In the genomic region with DNA sequence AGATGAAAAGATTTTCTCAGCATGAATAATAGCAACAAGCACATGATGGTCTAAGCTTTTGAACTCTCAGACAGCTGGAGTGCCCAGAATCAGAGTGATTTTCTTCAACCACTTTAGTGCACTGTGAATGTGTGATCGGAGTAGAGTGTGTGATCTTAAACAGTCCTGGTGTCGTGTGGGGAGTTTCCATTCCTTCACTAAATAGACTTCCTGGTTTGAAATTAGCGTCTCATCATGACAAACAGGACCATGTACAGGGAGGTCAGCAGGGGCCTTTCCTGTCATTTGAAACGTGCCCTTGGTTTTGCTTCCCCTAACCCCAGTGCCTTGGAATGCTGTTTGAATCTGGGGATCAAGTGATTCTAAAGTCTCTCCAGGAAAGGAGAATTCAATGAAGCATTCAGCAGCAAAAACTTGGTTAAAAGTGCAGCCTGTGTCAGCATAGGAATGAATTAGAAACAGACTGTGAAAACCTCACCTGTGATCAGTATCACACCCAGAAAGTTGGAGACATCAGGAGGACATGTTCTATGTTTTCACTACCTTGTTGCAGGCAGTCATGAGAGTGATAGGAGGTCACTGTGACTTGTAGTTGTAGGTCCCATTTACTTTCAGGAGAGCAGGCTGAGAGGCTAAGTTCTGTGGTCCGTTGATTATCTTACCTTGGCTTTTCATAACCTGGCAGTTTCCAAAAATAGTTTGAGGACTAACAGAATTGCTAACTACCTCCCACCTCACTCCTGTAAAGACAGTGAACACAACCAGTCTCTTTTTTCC, we compare ENCODE assay signal across 15 cellular contexts.
DNase-seq lines count a peak whose midpoint lies in the region; ATAC-seq, FAIRE-seq and TF ChIP-seq lines count a peak whose summit lies in the region.
"Had no signal": no experiment of that assay in that cellular context is flagged by ENCODE, and none has a peak within 500 bp of the region (broad histone marks: within the 10 kb centered on the region; RNA-seq: fewer than 3 reads in every experiment).

No MANE protein-coding gene starts in this region.

- FAIRE-seq in astrocyte (lab: Jason Lieb, UNC): peak; percentile 23

- no peaks in the 10 kb centered on the region for H3K79me2 ChIP-seq in astrocyte (ENCODE audit: insufficient read depth, low read length)

- intact Hi-C loops in spleen (cut with DNase I; ENCODE audit: low total_unique reads): no loop called here

- H4K20me1 ChIP-seq in astrocyte (ENCODE audit: insufficient read depth, low read length): no peaks in the 10 kb centered on the region
- H4K20me1 ChIP-seq: BLaER1 treated with 17β-estradiol and CSF1 and Interleukin-3, amounts not matched to agents 10 nM and 100 nM had no signal

- ATAC-seq in GM18873 (IDR thresholded peaks at IDR 0.05; ENCODE audit: low FRiP score, unreplicated experiment) (peak; percentile 76), HG02884 (IDR thresholded peaks at IDR 0.05; ENCODE audit: unreplicated experiment) (peak; percentile 66), GM18907 (IDR thresholded peaks at IDR 0.05; ENCODE audit: unreplicated experiment) (no peak)
- ATAC-seq: activated CD8-positive, alpha-beta memory T cell treated with anti-CD3 and anti-CD28 coated beads, Interleukin-2, amount 10 ng/mL, durations not matched to agents 7 days and 5 days; stimulated activated naive CD8-positive, alpha-beta T cell treated with anti-CD3 and anti-CD28 coated beads, Interleukin-15, Interleukin-2, amounts not matched to agents 100 U/mL and 50 U/mL, for 24 hours had no signal

- peaks cover 18% of the 10 kb centered on the region for H3K4me1 Mint-ChIP-seq in astrocyte (ENCODE audit: low read depth, unreplicated experiment)
- H3K4me1 Mint-ChIP-seq: memory B cell had no signal

- no peaks in the 10 kb centered on the region for H3K27me3 Mint-ChIP-seq in astrocyte (ENCODE audit: low read depth, unreplicated experiment)
- H3K27me3 Mint-ChIP-seq: memory B cell had no signal

- H3K36me3 Mint-ChIP-seq in astrocyte (ENCODE audit: low read depth, unreplicated experiment): no peaks in the 10 kb centered on the region
- H3K36me3 Mint-ChIP-seq: activated CD8-positive, alpha-beta memory T cell treated with anti-CD3 and anti-CD28 coated beads, Interleukin-2, amount 10 ng/mL, durations not matched to agents 7 days and 5 days; memory B cell had no signal

- TF ChIP-seq CTCF in astrocyte (IDR thresholded peaks at IDR 0.05; ENCODE audit: insufficient read depth, low read depth, low read length) (no peak), spleen (IDR thresholded peaks at IDR 0.05 in 8 of 11, conservative IDR thresholded peaks at IDR 0.05 in 3 of 11) (no peak)

- H3K27ac ChIP-seq in astrocyte (ENCODE audit: low read depth, low read length) (no peak overlapping the region), spleen (peak overlapping the region in 7 of 8 donors; percentile 3 to 65 (median 44)), substantia nigra (ENCODE audit: low read depth, low read length, poor library complexity, severe bottlenecking) (no peak overlapping the region)
- H3K27ac ChIP-seq: BLaER1 treated with 17β-estradiol and CSF1 and Interleukin-3, amounts not matched to agents 10 nM and 100 nM had no signal

- H3K9me3 ChIP-seq in astrocyte (ENCODE audit: insufficient read depth, low read depth, low read length): no peaks in the 10 kb centered on the region
- H3K9me3 ChIP-seq in spleen: no peaks in the 10 kb centered on the region
- H3K9me3 ChIP-seq: BLaER1 treated with 17β-estradiol and CSF1 and Interleukin-3, amounts not matched to agents 10 nM and 100 nM; SK-N-SH had no signal

- H3K4me1 ChIP-seq in astrocyte (ENCODE audit: insufficient read depth, low read length) (no peaks in the 10 kb centered on the region), spleen (peaks cover 0 to 5% (median 0%) of the 10 kb centered on the region in 6 donors)
- H3K4me1 ChIP-seq: BLaER1 treated with 17β-estradiol and CSF1 and Interleukin-3, amounts not matched to agents 10 nM and 100 nM had no signal

- WGBS in spleen, 5 donors: 27 to 58% (median 34%) methylated on average over 5 of the region's 5 CpGs

- H3K36me3 ChIP-seq in astrocyte (ENCODE audit: insufficient read depth, low read length) (no peaks in the 10 kb centered on the region), spleen (no peaks in the 10 kb centered on the region)
- H3K36me3 ChIP-seq: BLaER1 treated with 17β-estradiol and CSF1 and Interleukin-3, amounts not matched to agents 10 nM and 100 nM had no signal

- H2AFZ ChIP-seq in astrocyte (ENCODE audit: low read depth, low read length): no peak overlapping the region

- TF ChIP-seq POLR2A in spleen (IDR thresholded peaks at IDR 0.05): no peak

- H3K4me2 ChIP-seq in astrocyte (ENCODE audit: low read length): no peak overlapping the region
- H3K4me2 ChIP-seq: BLaER1 treated with 17β-estradiol and CSF1 and Interleukin-3, amounts not matched to agents 10 nM and 100 nM; SK-N-SH had no signal

- H3K27ac Mint-ChIP-seq in astrocyte (ENCODE audit: unreplicated experiment): peak overlapping the region; percentile 13
- H3K27ac Mint-ChIP-seq: activated CD8-positive, alpha-beta memory T cell treated with anti-CD3 and anti-CD28 coated beads, Interleukin-2, amount 10 ng/mL, durations not matched to agents 7 days and 5 days; memory B cell had no signal

- H3K27me3 ChIP-seq in astrocyte (ENCODE audit: insufficient read depth, low read length): peaks cover 8% of the 10 kb centered on the region
- H3K27me3 ChIP-seq in spleen (replicated peaks in 1 of 7): peaks cover 0 to 3% (median 0%) of the 10 kb centered on the region in 7 donors
- H3K27me3 ChIP-seq: BLaER1 treated with 17β-estradiol and CSF1 and Interleukin-3, amounts not matched to agents 10 nM and 100 nM had no signal

- DNase-seq in astrocyte (ENCODE audit: low read depth): no peak
- DNase-seq in spleen: no peak
- no peak for DNase-seq in substantia nigra (lab: John Stamatoyannopoulos, UW)
- DNase-seq in GDM1 (lab: John Stamatoyannopoulos, UW): no peak
- DNase-seq: activated CD8-positive, alpha-beta memory T cell treated with anti-CD3 and anti-CD28 coated beads, Interleukin-2, amount 10 ng/mL, durations not matched to agents 7 days and 5 days; activated naive CD4-positive, alpha-beta T cell treated with anti-CD3 and anti-CD28 coated beads, Interleukin-2, amount 50 U/mL, for 16 hours; NCI-H2029; posterior cingulate gyrus; SK-N-SH; stimulated activated naive CD8-positive, alpha-beta T cell treated with anti-CD3 and anti-CD28 coated beads, Interleukin-15, Interleukin-2, amounts not matched to agents 100 U/mL and 50 U/mL, for 24 hours had no signal

- H3K9me3 Mint-ChIP-seq in astrocyte (ENCODE audit: unreplicated experiment): no peaks in the 10 kb centered on the region
- H3K9me3 Mint-ChIP-seq: memory B cell had no signal

- H3K4me3 ChIP-seq in astrocyte (ENCODE audit: insufficient read depth, low read depth, low read length) (no peak overlapping the region), spleen (no peak overlapping the region)
- H3K4me3 ChIP-seq: BLaER1 treated with 17β-estradiol and CSF1 and Interleukin-3, amounts not matched to agents 10 nM and 100 nM had no signal

- no peak overlapping the region for H3K4me3 Mint-ChIP-seq in astrocyte (ENCODE audit: unreplicated experiment)
- H3K4me3 Mint-ChIP-seq: activated CD8-positive, alpha-beta memory T cell treated with anti-CD3 and anti-CD28 coated beads, Interleukin-2, amount 10 ng/mL, durations not matched to agents 7 days and 5 days; memory B cell had no signal

- H3K9ac ChIP-seq in astrocyte (ENCODE audit: low read length): no peak overlapping the region
- H3K9ac ChIP-seq: BLaER1 treated with 17β-estradiol and CSF1 and Interleukin-3, amounts not matched to agents 10 nM and 100 nM; SK-N-SH had no signal

Comparison
In these comparisons a context has a peak if more than half of its experiments do, and no peak if none do; other contexts are left out.
1. H3K27ac ChIP-seq: peak in spleen (7 of 8); none in astrocyte (single experiment) and substantia nigra (single experiment).